ENCODE assay signal across 36 cellular contexts in the genomic region with DNA sequence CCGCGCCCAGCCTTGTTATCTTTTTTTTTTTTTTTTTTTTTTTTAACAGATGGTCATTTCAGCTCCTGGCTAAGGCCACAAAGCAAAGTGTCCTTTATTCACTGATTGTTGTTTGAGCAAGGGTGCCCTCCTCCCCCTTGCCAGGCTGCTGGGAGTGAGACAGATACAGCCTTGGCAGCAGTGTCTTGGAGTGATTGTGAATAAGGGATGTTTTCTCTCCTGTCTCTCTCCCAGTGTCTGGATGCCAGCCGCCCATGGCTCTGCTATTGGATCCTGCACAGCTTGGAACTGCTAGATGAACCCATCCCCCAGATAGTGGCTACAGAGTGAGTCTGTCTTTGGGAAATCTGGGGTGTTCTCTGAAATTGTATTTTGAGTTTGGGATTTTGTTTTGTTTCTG. TPM values are rescaled to one million over a fixed set of nuclear protein-coding genes. Genes with fewer than 3 reads are reported as not detected.
DNase-seq lines count a peak whose midpoint lies in the region; ATAC-seq, FAIRE-seq and TF ChIP-seq lines count a peak whose summit lies in the region.
"Had no signal": no experiment of that assay in that cellular context is flagged by ENCODE, and none has a peak within 500 bp of the region (broad histone marks: within the 10 kb centered on the region; RNA-seq: fewer than 3 reads in every experiment).

No MANE protein-coding gene starts in this region.

- H3K27ac ChIP-seq in prostate gland: no peak overlapping the region
- no peak overlapping the region for H3K27ac ChIP-seq in ovary
- H3K27ac ChIP-seq: C4-2B, heart left ventricle, Peyer's patch, psoas muscle, upper lobe of left lung had no signal

- no peak for TF ChIP-seq POLR2A in prostate gland (IDR thresholded peaks at IDR 0.05)
- no peak for TF ChIP-seq POLR2A in ovary (IDR thresholded peaks at IDR 0.05)

- H3K4me3 ChIP-seq in prostate gland: no peak overlapping the region
- no peak overlapping the region for H3K4me3 ChIP-seq in ovary
- H3K4me3 ChIP-seq: HAP-1, heart left ventricle, Peyer's patch, psoas muscle, upper lobe of left lung had no signal

- TF ChIP-seq EP300 in ovary (IDR thresholded peaks at IDR 0.05): no peak

- CTCF ChIA-PET in MCF 10A (lab: Yijun Ruan, JAX): interaction anchor here (1.4 to 1.7 kb wide), 2 partner anchors 9 to 28 kb away, joined by 5 to 7 read pairs; no protein-coding TSS in a partner anchor

- peak; percentile 29 for DNase-seq in SK-MEL-5 (ENCODE audit: low read depth, low spot score)
- DNase-seq in cerebellar nuclear complex (lab: John Stamatoyannopoulos, UW): peak; percentile 89 to 93
- peak; percentile 31 for DNase-seq in prostate gland (ENCODE audit: low spot score)
- DNase-seq in ovary: no peak
- no peak for DNase-seq in NCI-H748 (lab: John Stamatoyannopoulos, UW; ENCODE audit: unreplicated experiment)
- no peak for DNase-seq in activated naive CD8-positive, alpha-beta T cell treated with anti-CD3 and anti-CD28 coated beads, Interleukin-2, amount 50 U/mL, for 24 hours
- no peak for DNase-seq in MCF 10A (ENCODE audit: unreplicated experiment)
- DNase-seq: activated CD8-positive, alpha-beta memory T cell treated with anti-CD3 and anti-CD28 coated beads, Interleukin-2, amount 50 U/mL, for 48 hours; activated CD8-positive, alpha-beta T cell treated with anti-CD3 and anti-CD28 coated beads for 36 hours; activated naive CD4-positive, alpha-beta T cell treated with anti-CD3 and anti-CD28 coated beads, Interleukin-2, amount 10 ng/mL, durations not matched to agents 7 days and 5 days; aorta; Caco-2; cortex of kidney; DMS79; endodermal cell; GDM1; heart left ventricle; Karpas-422; mammary epithelial cell; NCI-H1417 treated with DMSO at 0.1 percent for 48 hours; NCI-H2081; NCI-H2227 treated with DMSO at 0.1 percent for 48 hours; NCI-H526; Peyer's patch; psoas muscle; SHP77 treated with DMSO at 0.1 percent for 48 hours; stimulated activated CD4-positive, alpha-beta T cell treated with anti-CD3 and anti-CD28 coated beads, Interleukin-4, amount 100 ng/mL, for 24 hours; upper lobe of left lung had no signal

- peaks cover 21% of the 10 kb centered on the region for H3K36me3 Mint-ChIP-seq in activated naive CD8-positive, alpha-beta T cell treated with anti-CD3 and anti-CD28 coated beads, Interleukin-2, amount 50 U/mL, for 24 hours (ENCODE audit: low read depth)
- H3K36me3 Mint-ChIP-seq in MCF 10A (ENCODE audit: insufficient read depth, unreplicated experiment): peaks cover 22% of the 10 kb centered on the region

- in situ Hi-C loops in SK-MEL-5 (cut with HindIII; ENCODE audit: low pct_unique_long_range_greater_than_20kb, low sequenced_read_pairs): no loop called here

- peak; percentile 83 for FAIRE-seq in islet of Langerhans (lab: Jason Lieb, UNC)
- FAIRE-seq: bronchial epithelial cell, HepG2 had no signal

- H3K4me3 Mint-ChIP-seq in activated naive CD8-positive, alpha-beta T cell treated with anti-CD3 and anti-CD28 coated beads, Interleukin-2, amount 50 U/mL, for 24 hours: no peak overlapping the region
- H3K4me3 Mint-ChIP-seq in MCF 10A (ENCODE audit: unreplicated experiment): no peak overlapping the region
- H3K4me3 Mint-ChIP-seq: activated CD8-positive, alpha-beta T cell treated with anti-CD3 and anti-CD28 coated beads for 36 hours; activated naive CD4-positive, alpha-beta T cell treated with anti-CD3 and anti-CD28 coated beads, Interleukin-2, amount 10 ng/mL, durations not matched to agents 7 days and 5 days; endodermal cell; neural crest cell; T-helper 2 cell treated with Interferon-gamma antibody and Interleukin-4, amounts not matched to agents 5 μg/mL and 100 μg/mL, for 36 hours had no signal

- no peaks in the 10 kb centered on the region for H3K36me3 ChIP-seq in prostate gland
- H3K36me3 ChIP-seq in ovary: no peaks in the 10 kb centered on the region

- no peak for ATAC-seq in activated naive CD8-positive, alpha-beta T cell treated with anti-CD3 and anti-CD28 coated beads, Interleukin-2, amount 50 U/mL, for 24 hours
- ATAC-seq: activated CD8-positive, alpha-beta T cell treated with anti-CD3 and anti-CD28 coated beads for 36 hours; esophagus mucosa; HepG2; psoas muscle had no signal

- no peaks in the 10 kb centered on the region for H3K9me3 ChIP-seq in prostate gland
- H3K9me3 ChIP-seq in ovary: no peaks in the 10 kb centered on the region
- H3K9me3 ChIP-seq: Caco-2, HAP-1, heart left ventricle, Peyer's patch, psoas muscle, upper lobe of left lung had no signal

- H3K27me3 ChIP-seq in prostate gland (replicated peaks; ENCODE audit: insufficient read depth) (no peaks in the 10 kb centered on the region), ovary (no peaks in the 10 kb centered on the region)
- H3K27me3 ChIP-seq: heart left ventricle, Peyer's patch, upper lobe of left lung had no signal

- POLR2A ChIA-PET in MCF 10A (lab: Yijun Ruan, JAX): interaction anchor here (0.6 to 1.6 kb wide), 4 partner anchors 9 to 47 kb away, joined by 3 to 5 read pairs (median 4); no protein-coding TSS in a partner anchor

- BruUV-seq in MCF 10A (replicated peaks; lab: Mats Ljungman, UMichigan): no TSS peak

- no peak overlapping the region for H3K27ac Mint-ChIP-seq in activated naive CD8-positive, alpha-beta T cell treated with anti-CD3 and anti-CD28 coated beads, Interleukin-2, amount 50 U/mL, for 24 hours
- no peak overlapping the region for H3K27ac Mint-ChIP-seq in MCF 10A (ENCODE audit: low read depth, unreplicated experiment)
- H3K27ac Mint-ChIP-seq: activated CD8-positive, alpha-beta T cell treated with anti-CD3 and anti-CD28 coated beads for 36 hours; activated naive CD4-positive, alpha-beta T cell treated with anti-CD3 and anti-CD28 coated beads, Interleukin-2, amount 10 ng/mL, durations not matched to agents 7 days and 5 days; endodermal cell; T-helper 2 cell treated with Interferon-gamma antibody and Interleukin-4, amounts not matched to agents 5 μg/mL and 100 μg/mL, for 36 hours had no signal

- no peak for TF ChIP-seq CTCF in prostate gland (IDR thresholded peaks at IDR 0.05)
- TF ChIP-seq CTCF in ovary (IDR thresholded peaks at IDR 0.05): no peak
- TF ChIP-seq CTCF in MCF 10A (IDR thresholded peaks at IDR 0.05; ENCODE audit: unreplicated experiment): no peak

- H3K27me3 Mint-ChIP-seq in activated naive CD8-positive, alpha-beta T cell treated with anti-CD3 and anti-CD28 coated beads, Interleukin-2, amount 50 U/mL, for 24 hours: no peaks in the 10 kb centered on the region
- H3K27me3 Mint-ChIP-seq in MCF 10A (ENCODE audit: insufficient read depth, unreplicated experiment): no peaks in the 10 kb centered on the region
- H3K27me3 Mint-ChIP-seq: activated CD8-positive, alpha-beta T cell treated with anti-CD3 and anti-CD28 coated beads for 36 hours; activated naive CD4-positive, alpha-beta T cell treated with anti-CD3 and anti-CD28 coated beads, Interleukin-2, amount 10 ng/mL, durations not matched to agents 7 days and 5 days had no signal

- H3K4me1 ChIP-seq in prostate gland (replicated peaks) (no peaks in the 10 kb centered on the region), ovary (ENCODE audit: insufficient read depth) (peaks cover 2% of the 10 kb centered on the region)
- H3K4me1 ChIP-seq: Caco-2, HAP-1, Peyer's patch had no signal

- H3K4me1 Mint-ChIP-seq in activated naive CD8-positive, alpha-beta T cell treated with anti-CD3 and anti-CD28 coated beads, Interleukin-2, amount 50 U/mL, for 24 hours: no peaks in the 10 kb centered on the region
- no peaks in the 10 kb centered on the region for H3K4me1 Mint-ChIP-seq in MCF 10A (ENCODE audit: insufficient read depth, unreplicated experiment)
- H3K4me1 Mint-ChIP-seq: activated naive CD4-positive, alpha-beta T cell treated with anti-CD3 and anti-CD28 coated beads, Interleukin-2, amount 10 ng/mL, durations not matched to agents 7 days and 5 days had no signal

- intact Hi-C loops in prostate gland (cut with DNase I): no loop called here
- intact Hi-C loops in ovary (cut with DNase I): no loop called here
- intact Hi-C loops in MCF 10A (cut with micrococcal nuclease): no loop called here

- H3K9me3 Mint-ChIP-seq in activated naive CD8-positive, alpha-beta T cell treated with anti-CD3 and anti-CD28 coated beads, Interleukin-2, amount 50 U/mL, for 24 hours: no peaks in the 10 kb centered on the region
- no peaks in the 10 kb centered on the region for H3K9me3 Mint-ChIP-seq in MCF 10A (ENCODE audit: unreplicated experiment)
- H3K9me3 Mint-ChIP-seq: activated CD8-positive, alpha-beta T cell treated with anti-CD3 and anti-CD28 coated beads for 36 hours; activated naive CD4-positive, alpha-beta T cell treated with anti-CD3 and anti-CD28 coated beads, Interleukin-2, amount 10 ng/mL, durations not matched to agents 7 days and 5 days; endodermal cell; neural crest cell; T-helper 2 cell treated with Interferon-gamma antibody and Interleukin-4, amounts not matched to agents 5 μg/mL and 100 μg/mL, for 36 hours had no signal

- WGBS in prostate gland: 78% methylated on average over 3 of the region's 3 CpGs
- 81 to 85% (median 82%) methylated on average over 3 of the region's 3 CpGs for WGBS in ovary, 3 donors

RNA-seq across cellular contexts. Expression of gene FNTB, which starts 28.7 kb away (rescaled TPM):
- 24.2 and 27.4 TPM in 2 replicates for total RNA-seq in SK-MEL-5 (2014; rRNA removed; shearing (Covaris generic))
- polyA plus RNA-seq in SK-MEL-5 (2015; cell fraction: cytosol; rRNA removed): 46.4 and 53.9 TPM in 2 replicates
- 47.6 and 50.3 TPM in 2 replicates for polyA plus RNA-seq in SK-MEL-5 (2015; cell fraction: nucleus; rRNA removed)
- total RNA-seq in prostate gland (10 to 100 TPM; 23.5 to 46.2 TPM), ovary (10 to 100 TPM in 6 of 7 donors, 1 to 10 TPM in 1; 9.5 to 16.4 (median 14.1) TPM), MCF 10A (2022) (12.2 and 13.1 TPM in 2 replicates)
- 10 to 100 TPM in 1 of 2 donors, 1 to 10 TPM in 1; 8.0 to 19.0 TPM for polyA plus RNA-seq in ovary

RNA-seq across cellular contexts. Expression of gene RAB15, which starts 43.3 kb away (rescaled TPM):
- 14.0 and 16.4 TPM in 2 replicates for total RNA-seq in SK-MEL-5 (2014; rRNA removed; shearing (Covaris generic))
- polyA plus RNA-seq in SK-MEL-5 (2015; cell fraction: cytosol; rRNA removed): 14.1 and 18.1 TPM in 2 replicates
- 29.0 and 55.3 TPM in 2 replicates for polyA plus RNA-seq in SK-MEL-5 (2015; cell fraction: nucleus; rRNA removed)
- total RNA-seq in prostate gland (10 to 100 TPM; 10.1 to 17.5 TPM), ovary (1 to 10 TPM in 5 of 7 donors, under 1 TPM in 2; 0.83 to 2.9 (median 2.5) TPM), MCF 10A (2022) (0.28 and 0.66 TPM in 2 replicates)
- polyA plus RNA-seq in ovary: 1 to 10 TPM; 3.8 to 5.7 TPM
- total RNA-seq: bronchial epithelial cell had no signal

Comparison
In these comparisons a context has a peak if more than half of its experiments do, and no peak if none do; other contexts are left out.
1. DNase-seq: peak in SK-MEL-5 (single experiment), cerebellar nuclear complex (2 of 2) and prostate gland (single experiment); none in ovary (0 of 5), NCI-H748 (single experiment), activated naive CD8-positive, alpha-beta T cell treated with anti-CD3 and anti-CD28 coated beads, Interleukin-2, amount 50 U/mL, for 24 hours (single experiment) and MCF 10A (single experiment).